In genomic region chr12:54959291-54960018, GRCh38 we compare ENCODE assay signal across 1 cellular context.
TF ChIP-seq lines count a peak whose summit lies in the region.

No MANE protein-coding gene starts in this region.

TF ChIP-seq in GM23338, 12 proteins besides CTCF, POLR2A, EP300 and RAD21 (continued from another document):
- no peak for TF ChIP-seq ZNF462 (CRISPR knock-in tag; IDR thresholded peaks at IDR 0.05)
- TF ChIP-seq STAT1 (IDR thresholded peaks at IDR 0.05; ENCODE audit: unreplicated experiment), result no peak
- TF ChIP-seq EZH2 (IDR thresholded peaks at IDR 0.05; ENCODE audit: low read depth, unreplicated experiment), result no peak
- no peak for TF ChIP-seq JUNB (IDR thresholded peaks at IDR 0.05; ENCODE audit: unreplicated experiment)
- TF ChIP-seq POLR2AphosphoS5 (IDR thresholded peaks at IDR 0.05; ENCODE audit: low read depth), result no peak
- no peak for TF ChIP-seq ETS1 (IDR thresholded peaks at IDR 0.05)
- TF ChIP-seq ZNF114 (CRISPR knock-in tag; IDR thresholded peaks at IDR 0.05), result no peak
